In the genomic region with DNA sequence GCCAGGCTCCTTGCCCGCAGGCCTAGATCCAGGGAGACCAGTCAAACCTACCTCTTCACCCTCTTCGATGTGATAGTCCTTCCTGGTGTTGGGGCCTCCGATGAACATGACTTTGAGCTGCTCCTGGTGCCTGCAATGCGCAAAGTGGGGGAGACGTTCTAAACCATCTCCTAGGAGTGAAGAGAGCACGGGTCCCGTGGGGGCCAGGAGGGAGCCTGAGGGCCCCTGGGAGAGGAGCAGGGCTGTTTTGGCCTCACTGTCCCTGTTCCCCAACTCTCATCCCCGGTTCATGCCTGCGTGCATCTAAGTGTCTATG, we compare ENCODE assay signal across 18 cellular contexts. TPM values are rescaled to one million over a fixed set of nuclear protein-coding genes. Genes with fewer than 3 reads are reported as not detected.
DNase-seq lines count a peak whose midpoint lies in the region; ATAC-seq, FAIRE-seq and TF ChIP-seq lines count a peak whose summit lies in the region.
"Had no signal": no experiment of that assay in that cellular context is flagged by ENCODE, and none has a peak within 500 bp of the region (broad histone marks: within the 10 kb centered on the region; RNA-seq: fewer than 3 reads in every experiment).

No MANE protein-coding gene starts in this region.

- no peak for DNase-seq in H1 (ENCODE audit: low read depth in 1 of 2, low spot score in 2 of 2)
- DNase-seq in mesenteric fat pad (ENCODE audit: low spot score), result peak; percentile 39
- DNase-seq in stimulated activated CD8-positive, alpha-beta memory T cell treated with anti-CD3 and anti-CD28 coated beads, Interleukin-4, amount 100 ng/mL, for 48 hours, result peak; percentile 13
- DNase-seq in activated naive CD4-positive, alpha-beta T cell treated with anti-CD3 and anti-CD28 coated beads, Interleukin-2, amount 10 ng/mL, durations not matched to agents 7 days and 5 days, result no peak
- no peak for DNase-seq in NCI-H226
- DNase-seq: C1 segment of cervical spinal cord; Caco-2; CD8-positive, alpha-beta memory T cell; DMS53; GF-D8; HCEC 1CT; HFFc6 had no signal

- H3K4me1 Mint-ChIP-seq in activated naive CD4-positive, alpha-beta T cell treated with anti-CD3 and anti-CD28 coated beads, Interleukin-2, amount 10 ng/mL, durations not matched to agents 7 days and 5 days, result peaks cover 9% of the 10 kb centered on the region

- H2AFZ ChIP-seq in H1 (ENCODE audit: low read length), result no peak overlapping the region

- CTCF ChIA-PET in H1 (lab: Charles Lee; ENCODE audit: partially characterized antibody), result interaction anchor here (1.0 to 2.7 kb wide), 4 partner anchors 18 to 28 kb away, joined by 3 to 10 read pairs (median 6); no protein-coding TSS in a partner anchor
- CTCF ChIA-PET in activated naive CD4-positive, alpha-beta T cell treated with anti-CD3 and anti-CD28 coated beads, Interleukin-2, amount 10 ng/mL, durations not matched to agents 7 days and 5 days (lab: Charles Lee), result no interaction called here

- TF ChIP-seq CTCF in C4-2B (conservative IDR thresholded peaks at IDR 0.05), result no peak
- no peak for TF ChIP-seq CTCF in H1 (IDR thresholded peaks at IDR 0.05; ENCODE audit: control extremely low read depth in 1 of 3, insufficient read depth in 1 of 3, low read depth in 1 of 3, low read length in 3 of 3)

- no peaks in the 10 kb centered on the region for H3K36me3 ChIP-seq in H1 (ENCODE audit: control insufficient read depth in 2 of 4, insufficient read depth in 4 of 4, low read length in 3 of 4)

- no peak overlapping the region for H2BK15ac ChIP-seq in H1 (ENCODE audit: low read length)

- no peaks in the 10 kb centered on the region for H3K9me3 Mint-ChIP-seq in activated naive CD4-positive, alpha-beta T cell treated with anti-CD3 and anti-CD28 coated beads, Interleukin-2, amount 10 ng/mL, durations not matched to agents 7 days and 5 days
- H3K9me3 Mint-ChIP-seq: CD8-positive, alpha-beta memory T cell; HFFc6 had no signal

- H3K4ac ChIP-seq in H1 (replicated peaks; ENCODE audit: insufficient read length, low read depth, low read length), result no peak overlapping the region

- no peaks in the 10 kb centered on the region for H3K9me3 ChIP-seq in H1 (ENCODE audit: insufficient read depth in 2 of 2, low read depth in 1 of 2, low read length in 1 of 2)
- H3K9me3 ChIP-seq: Caco-2 had no signal

- no peaks in the 10 kb centered on the region for H4K20me1 ChIP-seq in H1 (replicated peaks in 1 of 2; ENCODE audit: control insufficient read depth in 1 of 2, insufficient read depth in 2 of 2, low read length in 2 of 2)

- no peak overlapping the region for H4K5ac ChIP-seq in H1 (ENCODE audit: insufficient read length, low read depth, low read length)

- peaks cover 53% of the 10 kb centered on the region for H3K27me3 Mint-ChIP-seq in activated naive CD4-positive, alpha-beta T cell treated with anti-CD3 and anti-CD28 coated beads, Interleukin-2, amount 10 ng/mL, durations not matched to agents 7 days and 5 days
- H3K27me3 Mint-ChIP-seq: B cell had no signal

- H2BK12ac ChIP-seq in H1 (ENCODE audit: low read depth, low read length), result no peak overlapping the region

- 80% methylated on average over 9 of the region's 9 CpGs; no CpG with 5 or more reads in 1 of the 2 experiments for WGBS in H1 (ENCODE audit: extremely low coverage in 1 of 2, insufficient coverage in 1 of 2, insufficient read length in 1 of 2, insufficient replicate concordance in 2 of 2, low coverage in 1 of 2, low lambda C conversion rate in 2 of 2, missing lambda C conversion rate in 1 of 2), 2 experiments

- H3K4me1 ChIP-seq in H1 (replicated peaks in 1 of 4; ENCODE audit: control insufficient read depth in 3 of 4, insufficient read depth in 4 of 4, low read length in 3 of 4), result peaks cover 0 to 10% (median 4%) of the 10 kb centered on the region in 4 experiments; a peak in 5 of 7 replicates

- no peak overlapping the region for H3K27ac Mint-ChIP-seq in activated naive CD4-positive, alpha-beta T cell treated with anti-CD3 and anti-CD28 coated beads, Interleukin-2, amount 10 ng/mL, durations not matched to agents 7 days and 5 days
- H3K27ac Mint-ChIP-seq: B cell, HFFc6 had no signal

- peaks cover 0 to 18% (median 13%) of the 10 kb centered on the region in 4 experiments; a peak in 6 of 7 replicates for H3K27me3 ChIP-seq in H1 (replicated peaks in 1 of 4; ENCODE audit: control insufficient read depth in 3 of 4, extremely low read depth in 1 of 4, insufficient read depth in 3 of 4, low read length in 3 of 4)

- H2BK5ac ChIP-seq in H1 (ENCODE audit: low read depth, low read length), result no peak overlapping the region; the same call in 1 of the 2 replicates

- no peak for TF ChIP-seq POLR2A in H1 (IDR thresholded peaks at IDR 0.05; ENCODE audit: control extremely low read depth in 1 of 2, low read depth in 2 of 2, low read length in 2 of 2)

- H2BK20ac ChIP-seq in H1 (ENCODE audit: low read length), result no peak overlapping the region

- H3K27ac ChIP-seq in C4-2B (peak overlapping the region; percentile 38; the same call in 1 of the 2 replicates), H1 (ENCODE audit: low read depth, low read length) (no peak overlapping the region)
- H3K27ac ChIP-seq: HL-60 had no signal

- no peak overlapping the region for H3K4me3 Mint-ChIP-seq in activated naive CD4-positive, alpha-beta T cell treated with anti-CD3 and anti-CD28 coated beads, Interleukin-2, amount 10 ng/mL, durations not matched to agents 7 days and 5 days
- H3K4me3 Mint-ChIP-seq: B cell; CD8-positive, alpha-beta memory T cell; HFFc6 had no signal

- H3K23me2 ChIP-seq in H1 (ENCODE audit: low read depth, low read length), result peaks cover 9% of the 10 kb centered on the region; the same call in 1 of the 2 replicates

- H3K79me1 ChIP-seq in H1 (ENCODE audit: low read depth, low read length), result no peaks in the 10 kb centered on the region

- H3K4me3 ChIP-seq in H1 (ENCODE audit: extremely low read depth in 1 of 4, insufficient read depth in 2 of 4, low read depth in 3 of 4, low read length in 4 of 4), result no peak overlapping the region

- TF ChIP-seq EP300 in H1 (IDR thresholded peaks at IDR 0.05; ENCODE audit: borderline replicate concordance in 1 of 2, low read depth in 2 of 2, low read length in 2 of 2), result no peak

- FAIRE-seq in H1 (lab: Jason Lieb, UNC), result no peak
- FAIRE-seq: A204.1 had no signal

- H3K36me3 Mint-ChIP-seq in activated naive CD4-positive, alpha-beta T cell treated with anti-CD3 and anti-CD28 coated beads, Interleukin-2, amount 10 ng/mL, durations not matched to agents 7 days and 5 days, result peaks cover 1% of the 10 kb centered on the region

- no peak for TF ChIP-seq RAD21 in H1 (IDR thresholded peaks at IDR 0.05 in 1 of 2, conservative IDR thresholded peaks at IDR 0.05 in 1 of 2; ENCODE audit: low read depth in 2 of 2, low read length in 2 of 2)

- H3K14ac ChIP-seq in H1 (ENCODE audit: insufficient read length), result no peak overlapping the region

- peak overlapping the region; percentile 75; the same call in 1 of the 2 replicates for H2AK5ac ChIP-seq in H1 (ENCODE audit: low read depth, low read length)

- H3K56ac ChIP-seq in H1 (replicated peaks; ENCODE audit: insufficient read length, low read depth, low read length), result no peak overlapping the region

- no peak overlapping the region; a peak in 1 of 7 replicates for H3K9ac ChIP-seq in H1 (replicated peaks in 1 of 4; ENCODE audit: extremely low read depth in 1 of 4, low read depth in 3 of 4, low read length in 3 of 4)

- H4K8ac ChIP-seq in H1 (ENCODE audit: extremely low read depth, insufficient read depth, low read length), result no peak overlapping the region

- no peak for ATAC-seq in HG03442 (IDR thresholded peaks at IDR 0.05; ENCODE audit: unreplicated experiment)

- H4K91ac ChIP-seq in H1 (replicated peaks; ENCODE audit: insufficient read length, low read length), result peak overlapping the region; percentile 37

- no peak overlapping the region for H2BK120ac ChIP-seq in H1 (replicated peaks; ENCODE audit: low read depth, low read length)

- no peaks in the 10 kb centered on the region for H3K79me2 ChIP-seq in H1 (ENCODE audit: control insufficient read depth in 1 of 2, insufficient read depth in 2 of 2, low read length in 2 of 2)

- no peak overlapping the region for H3K18ac ChIP-seq in H1 (ENCODE audit: extremely low read depth, low read length)

- no peak overlapping the region for H3K23ac ChIP-seq in H1 (ENCODE audit: insufficient read length)

- POLR2A ChIA-PET in H1 (lab: Charles Lee; ENCODE audit: partially characterized antibody), result no interaction called here

- H3K4me2 ChIP-seq in H1 (ENCODE audit: insufficient read depth in 1 of 2, low read depth in 2 of 2, low read length in 2 of 2), result no peak overlapping the region

TF ChIP-seq in H1, 55 proteins besides CTCF, POLR2A, EP300 and RAD21:
- TF ChIP-seq RBBP5 (IDR thresholded peaks at IDR 0.05; ENCODE audit: borderline replicate concordance, low read depth, low read length) (no peak), JUND (IDR thresholded peaks at IDR 0.05; ENCODE audit: low read length) (no peak)

RNA-seq across cellular contexts. Expression of a gene that starts 3.9 kb away (rescaled TPM):
- 2.5 and 3.2 TPM in 2 replicates for total RNA-seq in H1 (2021; fragmentation: NEBNext Ultra II Directional; extraction: Animal tissue kit (Norgen Biotek cat#: 25700))
- 7.0 and 9.5 TPM in 2 replicates for polyA plus RNA-seq in H1 (2011; rRNA removed)
- 5.4 TPM for polyA plus RNA-seq in H1 (2011; cell fraction: cytosol; rRNA removed)
- polyA plus RNA-seq in H1 (2011; cell fraction: nucleus; rRNA removed), result 12.8 TPM
- 2.2 to 6.4 TPM (median 4.5 TPM) in 4 replicates for polyA plus RNA-seq in H1 (2012, experiment 1 of 2)
- 2.6 TPM for polyA plus RNA-seq in H1 (2012, experiment 2 of 2)
- 1.8 TPM for polyA plus RNA-seq in H1 (2013, experiment 1 of 2)
- polyA plus RNA-seq in H1 (2013, experiment 2 of 2), result 1.7 TPM
- 3.3 and 5.6 TPM in 2 replicates for polyA minus RNA-seq in H1 (2011; rRNA and poly(A)+ RNA removed)
- polyA minus RNA-seq in H1 (2011; cell fraction: cytosol; rRNA and poly(A)+ RNA removed), result 1.4 TPM
- polyA minus RNA-seq in H1 (2011; cell fraction: nucleus; rRNA and poly(A)+ RNA removed), result 5.7 TPM
- total RNA-seq in mesenteric fat pad, result 2.8 TPM
- total RNA-seq: H4 had no signal
- polyA plus RNA-seq: CD8-positive, alpha-beta memory T cell had no signal

RNA-seq across cellular contexts. Expression of a gene that starts 24.5 kb away (rescaled TPM):
- total RNA-seq in H1 (2021; fragmentation: NEBNext Ultra II Directional; extraction: Animal tissue kit (Norgen Biotek cat#: 25700)), result 1.2 and 1.3 TPM in 2 replicates
- polyA plus RNA-seq in H1 (2011; rRNA removed), result 2.9 and 3.7 TPM in 2 replicates
- polyA plus RNA-seq in H1 (2011; cell fraction: cytosol; rRNA removed), result 1.8 TPM
- polyA plus RNA-seq in H1 (2011; cell fraction: nucleus; rRNA removed), result 6.2 TPM
- polyA plus RNA-seq in H1 (2012, experiment 1 of 2), result 1.3 to 2.9 TPM (median 2.4 TPM) in 4 replicates
- 0.71 TPM for polyA plus RNA-seq in H1 (2012, experiment 2 of 2)
- polyA plus RNA-seq in H1 (2013, experiment 1 of 2), result 0.65 TPM
- polyA plus RNA-seq in H1 (2013, experiment 2 of 2), result 0.46 TPM
- 1.0 and 1.8 TPM in 2 replicates for polyA minus RNA-seq in H1 (2011; rRNA and poly(A)+ RNA removed)
- 0.81 TPM for polyA minus RNA-seq in H1 (2011; cell fraction: cytosol; rRNA and poly(A)+ RNA removed)
- 2.7 TPM for polyA minus RNA-seq in H1 (2011; cell fraction: nucleus; rRNA and poly(A)+ RNA removed)
- total RNA-seq in mesenteric fat pad, result 0.84 TPM
- total RNA-seq: H4, HFFc6 had no signal

Comparison
In these comparisons a context has a peak if more than half of its experiments do, and no peak if none do; other contexts are left out.
1. DNase-seq: peak in mesenteric fat pad (single experiment) and stimulated activated CD8-positive, alpha-beta memory T cell treated with anti-CD3 and anti-CD28 coated beads, Interleukin-4, amount 100 ng/mL, for 48 hours (single experiment); none in H1 (0 of 2), activated naive CD4-positive, alpha-beta T cell treated with anti-CD3 and anti-CD28 coated beads, Interleukin-2, amount 10 ng/mL, durations not matched to agents 7 days and 5 days (single experiment) and NCI-H226 (single experiment).